ENCODE assay signal across 8 cellular contexts in the genomic region with DNA sequence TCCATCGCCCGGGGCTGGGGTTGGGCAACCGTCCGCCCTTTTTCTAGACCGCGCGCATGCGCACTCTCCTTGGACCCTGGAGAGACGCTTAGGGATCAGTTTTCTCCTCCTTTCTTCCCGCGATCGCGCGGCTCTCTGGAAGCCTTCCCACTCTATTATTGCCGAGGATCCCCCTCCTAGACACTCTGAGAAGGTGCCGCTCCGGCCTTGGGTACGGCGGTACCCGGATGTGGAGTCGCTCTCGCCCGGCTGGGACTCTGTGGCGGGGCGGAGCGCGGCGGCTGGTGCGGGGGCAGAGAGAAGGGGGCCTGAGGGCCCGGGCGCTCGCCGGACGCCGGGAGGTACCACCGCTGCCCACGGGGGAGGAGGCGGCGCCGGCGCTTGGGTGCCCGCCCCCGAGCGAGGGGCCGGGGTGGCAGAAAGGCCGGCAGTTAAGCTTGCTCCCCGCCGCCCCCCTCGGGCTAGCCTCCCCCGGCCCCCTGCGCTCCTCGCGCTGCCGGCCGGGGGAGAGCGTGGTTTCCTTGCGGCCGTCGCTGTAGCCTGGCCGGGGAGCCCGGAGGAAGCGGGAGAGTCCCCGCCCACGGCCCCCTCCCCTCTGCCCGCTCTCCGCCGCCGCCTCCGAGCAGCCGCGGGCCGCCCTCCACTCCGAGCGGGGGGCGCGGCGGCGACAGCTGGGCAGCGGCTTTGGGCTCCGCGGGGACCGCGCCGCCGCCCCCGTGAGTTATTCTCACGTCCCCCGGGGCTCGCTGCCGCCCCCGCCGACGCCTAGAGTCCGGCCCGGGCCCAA. TPM values are rescaled to one million over a fixed set of nuclear protein-coding genes. Genes with fewer than 3 reads are reported as not detected.
DNase-seq lines count a peak whose midpoint lies in the region; ATAC-seq and TF ChIP-seq lines count a peak whose summit lies in the region.

A gene (plus strand): TSS at position 69 of the 787 bp plus-strand sequence. CDS start 792 bp downstream, outside the sequence.

- H3K4me3 ChIP-seq in fibroblast of the aortic adventitia (ENCODE audit: low read depth, low read length) (peak within 1 kb of the TSS; percentile 91), upper lobe of right lung (peak within 1 kb of the TSS; percentile 73)

- peaks cover 14% of the 10 kb centered on the region for H3K9me3 Mint-ChIP-seq in activated T-helper 1 cell treated with anti-CD3 and anti-CD28 coated beads, Interleukin-12 subunit alpha, Interleukin-12 subunit beta, Interleukin-2, Interleukin-4 antibody, amounts not matched to agents 30 ng/mL and 10 ng/mL and 1 ng/mL, durations not matched to agents 14 hours and 24 hours and 36 hours
- H3K9me3 Mint-ChIP-seq in nephron: peaks cover 26% of the 10 kb centered on the region

- H3K27ac ChIP-seq in upper lobe of right lung: peak within 1 kb of the TSS; percentile 93

- DNase-seq in Caki2 (ENCODE audit: low read depth) (peak; percentile 93), NOMO-1 treated with DMSO at 0.1 percent for 48 hours (lab: John Stamatoyannopoulos, UW; ENCODE audit: unreplicated experiment) (peak; percentile 30), fibroblast of the aortic adventitia (ENCODE audit: low read depth) (peak; percentile 96), upper lobe of right lung (no peak)
- DNase-seq in activated T-helper 1 cell treated with anti-CD3 and anti-CD28 coated beads, Interleukin-12 subunit alpha, Interleukin-12 subunit beta, Interleukin-2, Interleukin-4 antibody, amounts not matched to agents 30 ng/mL and 10 ng/mL and 1 ng/mL, durations not matched to agents 14 hours and 24 hours and 36 hours (ENCODE audit: low spot score): no peak

- TF ChIP-seq CTCF in fibroblast of the aortic adventitia (IDR thresholded peaks at IDR 0.05; ENCODE audit: insufficient read depth, low read length) (no peak), nephron (IDR thresholded peaks at IDR 0.05; ENCODE audit: unreplicated experiment in 3 of 3) (no peak), upper lobe of right lung (IDR thresholded peaks at IDR 0.05) (no peak)

- H3K4me1 ChIP-seq in upper lobe of right lung: peaks cover 17% of the 10 kb centered on the region

- H3K4me1 Mint-ChIP-seq in activated T-helper 1 cell treated with anti-CD3 and anti-CD28 coated beads, Interleukin-12 subunit alpha, Interleukin-12 subunit beta, Interleukin-2, Interleukin-4 antibody, amounts not matched to agents 30 ng/mL and 10 ng/mL and 1 ng/mL, durations not matched to agents 14 hours and 24 hours and 36 hours (ENCODE audit: low read depth): peaks cover 45% of the 10 kb centered on the region
- peaks cover 36% of the 10 kb centered on the region for H3K4me1 Mint-ChIP-seq in nephron

- no peaks in the 10 kb centered on the region for H3K36me3 ChIP-seq in upper lobe of right lung

- intact Hi-C loops in activated T-helper 1 cell treated with anti-CD3 and anti-CD28 coated beads, Interleukin-12 subunit alpha, Interleukin-12 subunit beta, Interleukin-2, Interleukin-4 antibody, amounts not matched to agents 30 ng/mL and 10 ng/mL and 1 ng/mL, durations not matched to agents 14 hours and 24 hours and 36 hours (cut with micrococcal nuclease): loop anchor here (1.0 to 5.0 kb wide), 6 partner anchors 37 to 1191 kb away; a partner anchor contains a TSS
- intact Hi-C loops in upper lobe of right lung (cut with DNase I): no loop called here

- peaks cover 11% of the 10 kb centered on the region for H3K36me3 Mint-ChIP-seq in activated T-helper 1 cell treated with anti-CD3 and anti-CD28 coated beads, Interleukin-12 subunit alpha, Interleukin-12 subunit beta, Interleukin-2, Interleukin-4 antibody, amounts not matched to agents 30 ng/mL and 10 ng/mL and 1 ng/mL, durations not matched to agents 14 hours and 24 hours and 36 hours (ENCODE audit: low read depth)
- peaks cover 22% of the 10 kb centered on the region for H3K36me3 Mint-ChIP-seq in nephron (ENCODE audit: low read depth)

- ATAC-seq in GM19438 (IDR thresholded peaks at IDR 0.05; ENCODE audit: low read depth, unreplicated experiment): peak; percentile 53
- ATAC-seq in HG03520 (IDR thresholded peaks at IDR 0.05; ENCODE audit: unreplicated experiment): peak; percentile 54
- ATAC-seq in upper lobe of right lung: peak; percentile 92

- in situ Hi-C loops in Caki2 (cut with HindIII; ENCODE audit: low pct_unique_long_range_greater_than_20kb, low sequenced_read_pairs): no loop called here

- H3K27ac Mint-ChIP-seq in activated T-helper 1 cell treated with anti-CD3 and anti-CD28 coated beads, Interleukin-12 subunit alpha, Interleukin-12 subunit beta, Interleukin-2, Interleukin-4 antibody, amounts not matched to agents 30 ng/mL and 10 ng/mL and 1 ng/mL, durations not matched to agents 14 hours and 24 hours and 36 hours: peak within 1 kb of the TSS; percentile 94
- peak within 1 kb of the TSS; percentile 68 to 99 (median 98) for H3K27ac Mint-ChIP-seq in nephron

- H3K9me3 ChIP-seq in upper lobe of right lung: no peaks in the 10 kb centered on the region

- peaks cover 18% of the 10 kb centered on the region for H3K27me3 Mint-ChIP-seq in activated T-helper 1 cell treated with anti-CD3 and anti-CD28 coated beads, Interleukin-12 subunit alpha, Interleukin-12 subunit beta, Interleukin-2, Interleukin-4 antibody, amounts not matched to agents 30 ng/mL and 10 ng/mL and 1 ng/mL, durations not matched to agents 14 hours and 24 hours and 36 hours (ENCODE audit: insufficient read depth)
- no peaks in the 10 kb centered on the region for H3K27me3 Mint-ChIP-seq in nephron (ENCODE audit: low read depth)

- H3K4me3 Mint-ChIP-seq in activated T-helper 1 cell treated with anti-CD3 and anti-CD28 coated beads, Interleukin-12 subunit alpha, Interleukin-12 subunit beta, Interleukin-2, Interleukin-4 antibody, amounts not matched to agents 30 ng/mL and 10 ng/mL and 1 ng/mL, durations not matched to agents 14 hours and 24 hours and 36 hours: peak within 1 kb of the TSS; percentile 93
- H3K4me3 Mint-ChIP-seq in nephron: peak within 1 kb of the TSS; percentile 94 to 96 (median 96)

- no peaks in the 10 kb centered on the region for H3K27me3 ChIP-seq in upper lobe of right lung

RNA-seq across cellular contexts. Expression of the gene that starts here (rescaled TPM):
- 25.4 and 45.7 TPM in 2 replicates for total RNA-seq in Caki2 (2014; rRNA removed; shearing (Covaris generic); ENCODE audit: low replicate concordance)
- total RNA-seq in activated T-helper 1 cell treated with anti-CD3 and anti-CD28 coated beads, Interleukin-12 subunit alpha, Interleukin-12 subunit beta, Interleukin-2, Interleukin-4 antibody, amounts not matched to agents 30 ng/mL and 10 ng/mL and 1 ng/mL, durations not matched to agents 14 hours and 24 hours and 36 hours: 29.8 and 31.7 TPM in 2 replicates
- total RNA-seq in fibroblast of the aortic adventitia (ENCODE audit: low replicate concordance) (47.0 and 111 TPM in 2 replicates), upper lobe of right lung (31.3 TPM)

Comparison
In these comparisons a context has a peak if more than half of its experiments do, and no peak if none do; other contexts are left out.
1. DNase-seq: peak in Caki2 (single experiment), NOMO-1 treated with DMSO at 0.1 percent for 48 hours (single experiment) and fibroblast of the aortic adventitia (single experiment); none in activated T-helper 1 cell treated with anti-CD3 and anti-CD28 coated beads, Interleukin-12 subunit alpha, Interleukin-12 subunit beta, Interleukin-2, Interleukin-4 antibody, amounts not matched to agents 30 ng/mL and 10 ng/mL and 1 ng/mL, durations not matched to agents 14 hours and 24 hours and 36 hours (single experiment) and upper lobe of right lung (single experiment).
2. Peak in every context shown above with its lines, with median percentiles within 50 percentile points of each other: ATAC-seq.